Comparison of ENCODE assay signal across 8 cellular contexts in genomic region chr2:108719149-108720044, GRCh38. TPM values are rescaled to one million over a fixed set of nuclear protein-coding genes. Genes with fewer than 3 reads are reported as not detected.
DNase-seq lines count a peak whose midpoint lies in the region; ATAC-seq and TF ChIP-seq lines count a peak whose summit lies in the region.

Gene RANBP2 (plus strand): TSS chr2:108719482. CDS start chr2:108719607, 125 bp downstream.

- H3K9me3 Mint-ChIP-seq in GM23338 = no peaks in the 10 kb centered on the region

- WGBS in esophagus squamous epithelium, 2 donors = 0 to 1% methylated on average over 15 to 23 of the region's 97 CpGs

- H3K79me2 ChIP-seq in GM23338 (replicated peaks; ENCODE audit: insufficient read depth) = peaks cover 44% of the 10 kb centered on the region

- H3K4me1 ChIP-seq in GM23338 (ENCODE audit: insufficient read depth) (no peaks in the 10 kb centered on the region), esophagus squamous epithelium (peaks cover 0 to 38% (median 7%) of the 10 kb centered on the region in 3 donors)

- no peaks in the 10 kb centered on the region for H3K9me2 ChIP-seq in GM23338 (ENCODE audit: insufficient read depth)

- H3K27me3 ChIP-seq in GM23338 (ENCODE audit: insufficient read depth) (no peaks in the 10 kb centered on the region), esophagus squamous epithelium (no peaks in the 10 kb centered on the region)

- peaks cover 9% of the 10 kb centered on the region for H3K4me1 Mint-ChIP-seq in GM23338

- no peaks in the 10 kb centered on the region for H3K9me3 ChIP-seq in esophagus squamous epithelium

- intact Hi-C loops in esophagus squamous epithelium (cut with DNase I) = no loop called here

- no peaks in the 10 kb centered on the region for H3F3A ChIP-seq in GM23338 (replicated peaks; ENCODE audit: low read depth)

- no peaks in the 10 kb centered on the region; the same call in 2 of the 3 replicates for H3K36me3 Mint-ChIP-seq in GM23338 (ENCODE audit: low read depth)

- ATAC-seq in GM23338 = peak; percentile 95

- H3K27me3 Mint-ChIP-seq in GM23338 (ENCODE audit: insufficient read depth, low read depth, poor library complexity) = peaks cover 10% of the 10 kb centered on the region

- no peaks in the 10 kb centered on the region for H3K36me3 ChIP-seq in GM23338 (ENCODE audit: insufficient read depth)
- H3K36me3 ChIP-seq in esophagus squamous epithelium = no peaks in the 10 kb centered on the region

- DNase-seq in Daoy (ENCODE audit: low read depth) (peak; percentile 97), GM23338 (ENCODE audit: low spot score) (peak; percentile 98), Kasumi-1 (lab: John Stamatoyannopoulos, UW) (peak; percentile 86 to 94), RKO (ENCODE audit: low spot score) (peak; percentile 98), activated T-helper 1 cell treated with Interleukin-2 at 50 U/mL for 16 hours (ENCODE audit: low read depth) (peak; percentile 89), esophagus squamous epithelium (lab: John Stamatoyannopoulos, UW) (peak; percentile 66), myocyte (ENCODE audit: low read depth) (peak; percentile 97)
- DNase-seq in stimulated activated CD8-positive, alpha-beta memory T cell treated with anti-CD3 and anti-CD28 coated beads, Interleukin-7, amount 100 ng/mL, for 4 hours (ENCODE audit: low read depth in 2 of 2) = peak; percentile 88 to 94

- H3K27ac ChIP-seq in GM23338 (ENCODE audit: low read depth) (peak within 1 kb of the TSS; percentile 93), esophagus squamous epithelium (peak within 1 kb of the TSS; percentile 97 to 99 (median 98))

- TF ChIP-seq CTCF in GM23338 (conservative IDR thresholded peaks at IDR 0.05; ENCODE audit: low read depth in 2 of 2) (no peak), esophagus squamous epithelium (IDR thresholded peaks at IDR 0.05) (peak in 2 of 6 experiments; percentile 2 to 7)

- H3K4me3 ChIP-seq in GM23338 = peak within 1 kb of the TSS; percentile 82
- peak within 1 kb of the TSS; percentile 81 to 100 (median 82) for H3K4me3 ChIP-seq in esophagus squamous epithelium

- peak within 1 kb of the TSS; percentile 87 for H3K4me3 Mint-ChIP-seq in GM23338

- peaks cover 24% of the 10 kb centered on the region for H4K20me1 ChIP-seq in GM23338 (replicated peaks; ENCODE audit: insufficient read depth)

- peak within 1 kb of the TSS; percentile 75 for H3K4me2 ChIP-seq in GM23338

- H2AFZ ChIP-seq in GM23338 = peak within 1 kb of the TSS; percentile 87

- H3K27ac Mint-ChIP-seq in GM23338 = peak within 1 kb of the TSS; percentile 98

- peak in 3 of 4 donors; percentile 73 to 98 (median 94) for TF ChIP-seq POLR2A in esophagus squamous epithelium (IDR thresholded peaks at IDR 0.05)

TF ChIP-seq in GM23338, 12 proteins besides CTCF, POLR2A, EP300 and RAD21:
- TF ChIP-seq, protein P1, sequence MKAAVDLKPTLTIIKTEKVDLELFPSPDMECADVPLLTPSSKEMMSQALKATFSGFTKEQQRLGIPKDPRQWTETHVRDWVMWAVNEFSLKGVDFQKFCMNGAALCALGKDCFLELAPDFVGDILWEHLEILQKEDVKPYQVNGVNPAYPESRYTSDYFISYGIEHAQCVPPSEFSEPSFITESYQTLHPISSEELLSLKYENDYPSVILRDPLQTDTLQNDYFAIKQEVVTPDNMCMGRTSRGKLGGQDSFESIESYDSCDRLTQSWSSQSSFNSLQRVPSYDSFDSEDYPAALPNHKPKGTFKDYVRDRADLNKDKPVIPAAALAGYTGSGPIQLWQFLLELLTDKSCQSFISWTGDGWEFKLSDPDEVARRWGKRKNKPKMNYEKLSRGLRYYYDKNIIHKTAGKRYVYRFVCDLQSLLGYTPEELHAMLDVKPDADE (IDR thresholded peaks at IDR 0.05) = peak; percentile 70
- no peak for TF ChIP-seq JUNB (IDR thresholded peaks at IDR 0.05; ENCODE audit: unreplicated experiment)
- TF ChIP-seq POLR2AphosphoS5 (IDR thresholded peaks at IDR 0.05; ENCODE audit: low read depth) = peak; percentile 96
- TF ChIP-seq CREB1 (CRISPR knock-in tag; IDR thresholded peaks at IDR 0.05; ENCODE audit: low read depth) = peak; percentile 99
- TF ChIP-seq STAT1 (IDR thresholded peaks at IDR 0.05; ENCODE audit: unreplicated experiment) = no peak
- TF ChIP-seq, protein P2, sequence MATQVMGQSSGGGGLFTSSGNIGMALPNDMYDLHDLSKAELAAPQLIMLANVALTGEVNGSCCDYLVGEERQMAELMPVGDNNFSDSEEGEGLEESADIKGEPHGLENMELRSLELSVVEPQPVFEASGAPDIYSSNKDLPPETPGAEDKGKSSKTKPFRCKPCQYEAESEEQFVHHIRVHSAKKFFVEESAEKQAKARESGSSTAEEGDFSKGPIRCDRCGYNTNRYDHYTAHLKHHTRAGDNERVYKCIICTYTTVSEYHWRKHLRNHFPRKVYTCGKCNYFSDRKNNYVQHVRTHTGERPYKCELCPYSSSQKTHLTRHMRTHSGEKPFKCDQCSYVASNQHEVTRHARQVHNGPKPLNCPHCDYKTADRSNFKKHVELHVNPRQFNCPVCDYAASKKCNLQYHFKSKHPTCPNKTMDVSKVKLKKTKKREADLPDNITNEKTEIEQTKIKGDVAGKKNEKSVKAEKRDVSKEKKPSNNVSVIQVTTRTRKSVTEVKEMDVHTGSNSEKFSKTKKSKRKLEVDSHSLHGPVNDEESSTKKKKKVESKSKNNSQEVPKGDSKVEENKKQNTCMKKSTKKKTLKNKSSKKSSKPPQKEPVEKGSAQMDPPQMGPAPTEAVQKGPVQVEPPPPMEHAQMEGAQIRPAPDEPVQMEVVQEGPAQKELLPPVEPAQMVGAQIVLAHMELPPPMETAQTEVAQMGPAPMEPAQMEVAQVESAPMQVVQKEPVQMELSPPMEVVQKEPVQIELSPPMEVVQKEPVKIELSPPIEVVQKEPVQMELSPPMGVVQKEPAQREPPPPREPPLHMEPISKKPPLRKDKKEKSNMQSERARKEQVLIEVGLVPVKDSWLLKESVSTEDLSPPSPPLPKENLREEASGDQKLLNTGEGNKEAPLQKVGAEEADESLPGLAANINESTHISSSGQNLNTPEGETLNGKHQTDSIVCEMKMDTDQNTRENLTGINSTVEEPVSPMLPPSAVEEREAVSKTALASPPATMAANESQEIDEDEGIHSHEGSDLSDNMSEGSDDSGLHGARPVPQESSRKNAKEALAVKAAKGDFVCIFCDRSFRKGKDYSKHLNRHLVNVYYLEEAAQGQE (IDR thresholded peaks at IDR 0.05; ENCODE audit: unreplicated experiment) = no peak
TF ChIP-seq in GM23338: peak in this region for 3.

RNA-seq across cellular contexts. Expression of gene RANBP2, which starts in this region (rescaled TPM):
- 64.8 and 69.4 TPM in 2 replicates for total RNA-seq in Daoy (2014; rRNA removed; shearing (Covaris generic))
- total RNA-seq in GM23338 (2014; rRNA removed; shearing (Covaris generic)) = 87.7 and 98.0 TPM in 2 replicates
- polyA plus RNA-seq in GM23338 (2016; fragmentation: Nextera tagmentation; extraction: Ambion mirVana) = 16.5 and 23.0 TPM in 2 replicates
- total RNA-seq in esophagus squamous epithelium (10 to 100 TPM; 36.8 to 69.6 (median 52.2) TPM), myocyte (94.3 and 106 TPM in 2 replicates)
- polyA plus RNA-seq in myocyte (2012) = 10.1 TPM

Comparison
In these comparisons a context has a peak if more than half of its experiments do, and no peak if none do; other contexts are left out.
1. Peak in every context shown above with its lines: DNase-seq, ATAC-seq, H3K4me3 ChIP-seq and H3K27ac ChIP-seq.